In the genomic region with DNA sequence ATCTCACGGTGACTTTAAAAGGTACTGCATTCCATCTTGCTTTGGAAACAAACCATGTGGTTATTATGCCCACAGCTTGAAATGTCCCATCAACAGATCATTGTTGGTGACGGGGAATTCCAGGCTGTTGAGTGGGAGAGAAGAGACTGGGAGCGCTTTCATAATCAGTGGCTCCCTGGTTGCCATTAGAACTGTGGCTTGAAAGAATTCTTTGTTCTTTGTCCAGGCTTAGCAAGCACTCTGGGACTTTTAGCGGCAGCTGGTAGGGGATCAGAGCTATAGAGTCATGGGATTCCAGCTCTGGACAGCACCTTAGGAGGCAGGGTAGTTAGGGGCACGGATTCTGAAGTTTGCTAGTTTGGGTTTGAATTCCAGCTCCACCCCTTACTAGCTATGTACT, we compare ENCODE assay signal across 1 cellular context.
A peak's percentile ranks its signal among the peaks of the same experiment; 100 is the strongest.
TF ChIP-seq lines count a peak whose summit lies in the region.

No MANE protein-coding gene starts in this region.

TF ChIP-seq in HepG2, 621 proteins besides CTCF, POLR2A, EP300 and RAD21 (continued from another document and continues in another):
- TF ChIP-seq, protein P1, sequence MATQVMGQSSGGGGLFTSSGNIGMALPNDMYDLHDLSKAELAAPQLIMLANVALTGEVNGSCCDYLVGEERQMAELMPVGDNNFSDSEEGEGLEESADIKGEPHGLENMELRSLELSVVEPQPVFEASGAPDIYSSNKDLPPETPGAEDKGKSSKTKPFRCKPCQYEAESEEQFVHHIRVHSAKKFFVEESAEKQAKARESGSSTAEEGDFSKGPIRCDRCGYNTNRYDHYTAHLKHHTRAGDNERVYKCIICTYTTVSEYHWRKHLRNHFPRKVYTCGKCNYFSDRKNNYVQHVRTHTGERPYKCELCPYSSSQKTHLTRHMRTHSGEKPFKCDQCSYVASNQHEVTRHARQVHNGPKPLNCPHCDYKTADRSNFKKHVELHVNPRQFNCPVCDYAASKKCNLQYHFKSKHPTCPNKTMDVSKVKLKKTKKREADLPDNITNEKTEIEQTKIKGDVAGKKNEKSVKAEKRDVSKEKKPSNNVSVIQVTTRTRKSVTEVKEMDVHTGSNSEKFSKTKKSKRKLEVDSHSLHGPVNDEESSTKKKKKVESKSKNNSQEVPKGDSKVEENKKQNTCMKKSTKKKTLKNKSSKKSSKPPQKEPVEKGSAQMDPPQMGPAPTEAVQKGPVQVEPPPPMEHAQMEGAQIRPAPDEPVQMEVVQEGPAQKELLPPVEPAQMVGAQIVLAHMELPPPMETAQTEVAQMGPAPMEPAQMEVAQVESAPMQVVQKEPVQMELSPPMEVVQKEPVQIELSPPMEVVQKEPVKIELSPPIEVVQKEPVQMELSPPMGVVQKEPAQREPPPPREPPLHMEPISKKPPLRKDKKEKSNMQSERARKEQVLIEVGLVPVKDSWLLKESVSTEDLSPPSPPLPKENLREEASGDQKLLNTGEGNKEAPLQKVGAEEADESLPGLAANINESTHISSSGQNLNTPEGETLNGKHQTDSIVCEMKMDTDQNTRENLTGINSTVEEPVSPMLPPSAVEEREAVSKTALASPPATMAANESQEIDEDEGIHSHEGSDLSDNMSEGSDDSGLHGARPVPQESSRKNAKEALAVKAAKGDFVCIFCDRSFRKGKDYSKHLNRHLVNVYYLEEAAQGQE (IDR thresholded peaks at IDR 0.05; ENCODE audit: borderline replicate concordance in 1 of 2, low read depth in 1 of 2, low read length in 2 of 2): peak in 1 of 2 experiments; percentile 79; a peak in 2 of 4 replicates
- TF ChIP-seq FOXJ3 (CRISPR knock-in tag; IDR thresholded peaks at IDR 0.05; ENCODE audit: borderline replicate concordance): peak; percentile 59; the same call in 1 of the 2 replicates
- TF ChIP-seq TEAD3 (CRISPR knock-in tag; optimal IDR thresholded peaks at IDR 0.05; ENCODE audit: borderline replicate concordance): peak; percentile 94
- TF ChIP-seq ZNF264 (CRISPR knock-in tag; IDR thresholded peaks at IDR 0.05): 0 out of 2 replicates have a peak, but pooled peaks have one; percentile 23
- TF ChIP-seq, protein P2, sequence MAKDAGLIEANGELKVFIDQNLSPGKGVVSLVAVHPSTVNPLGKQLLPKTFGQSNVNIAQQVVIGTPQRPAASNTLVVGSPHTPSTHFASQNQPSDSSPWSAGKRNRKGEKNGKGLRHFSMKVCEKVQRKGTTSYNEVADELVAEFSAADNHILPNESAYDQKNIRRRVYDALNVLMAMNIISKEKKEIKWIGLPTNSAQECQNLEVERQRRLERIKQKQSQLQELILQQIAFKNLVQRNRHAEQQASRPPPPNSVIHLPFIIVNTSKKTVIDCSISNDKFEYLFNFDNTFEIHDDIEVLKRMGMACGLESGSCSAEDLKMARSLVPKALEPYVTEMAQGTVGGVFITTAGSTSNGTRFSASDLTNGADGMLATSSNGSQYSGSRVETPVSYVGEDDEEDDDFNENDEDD (CRISPR knock-in tag; IDR thresholded peaks at IDR 0.05; ENCODE audit: borderline replicate concordance): 0 out of 2 replicates have a peak, but pooled peaks have one; percentile 16
- peak; percentile 49 for TF ChIP-seq HOXA3 (CRISPR knock-in tag; IDR thresholded peaks at IDR 0.05)
- peak; percentile 64; the same call in 1 of the 2 replicates for TF ChIP-seq ERF (CRISPR knock-in tag; IDR thresholded peaks at IDR 0.05)
- TF ChIP-seq SAP130 (CRISPR knock-in tag; IDR thresholded peaks at IDR 0.05; ENCODE audit: low read depth): peak; percentile 67
- TF ChIP-seq MIER2 (CRISPR knock-in tag; IDR thresholded peaks at IDR 0.05): peak; percentile 79
- TF ChIP-seq, protein P3, sequence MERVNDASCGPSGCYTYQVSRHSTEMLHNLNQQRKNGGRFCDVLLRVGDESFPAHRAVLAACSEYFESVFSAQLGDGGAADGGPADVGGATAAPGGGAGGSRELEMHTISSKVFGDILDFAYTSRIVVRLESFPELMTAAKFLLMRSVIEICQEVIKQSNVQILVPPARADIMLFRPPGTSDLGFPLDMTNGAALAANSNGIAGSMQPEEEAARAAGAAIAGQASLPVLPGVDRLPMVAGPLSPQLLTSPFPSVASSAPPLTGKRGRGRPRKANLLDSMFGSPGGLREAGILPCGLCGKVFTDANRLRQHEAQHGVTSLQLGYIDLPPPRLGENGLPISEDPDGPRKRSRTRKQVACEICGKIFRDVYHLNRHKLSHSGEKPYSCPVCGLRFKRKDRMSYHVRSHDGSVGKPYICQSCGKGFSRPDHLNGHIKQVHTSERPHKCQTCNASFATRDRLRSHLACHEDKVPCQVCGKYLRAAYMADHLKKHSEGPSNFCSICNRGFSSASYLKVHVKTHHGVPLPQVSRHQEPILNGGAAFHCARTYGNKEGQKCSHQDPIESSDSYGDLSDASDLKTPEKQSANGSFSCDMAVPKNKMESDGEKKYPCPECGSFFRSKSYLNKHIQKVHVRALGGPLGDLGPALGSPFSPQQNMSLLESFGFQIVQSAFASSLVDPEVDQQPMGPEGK (CRISPR knock-in tag; IDR thresholded peaks at IDR 0.05): 0 out of 2 replicates have a peak, but pooled peaks have one; percentile 20
- TF ChIP-seq SOX5 (CRISPR knock-in tag; IDR thresholded peaks at IDR 0.05; ENCODE audit: borderline replicate concordance): peak; percentile 81; the same call in 1 of the 2 replicates
- TF ChIP-seq, protein P4, sequence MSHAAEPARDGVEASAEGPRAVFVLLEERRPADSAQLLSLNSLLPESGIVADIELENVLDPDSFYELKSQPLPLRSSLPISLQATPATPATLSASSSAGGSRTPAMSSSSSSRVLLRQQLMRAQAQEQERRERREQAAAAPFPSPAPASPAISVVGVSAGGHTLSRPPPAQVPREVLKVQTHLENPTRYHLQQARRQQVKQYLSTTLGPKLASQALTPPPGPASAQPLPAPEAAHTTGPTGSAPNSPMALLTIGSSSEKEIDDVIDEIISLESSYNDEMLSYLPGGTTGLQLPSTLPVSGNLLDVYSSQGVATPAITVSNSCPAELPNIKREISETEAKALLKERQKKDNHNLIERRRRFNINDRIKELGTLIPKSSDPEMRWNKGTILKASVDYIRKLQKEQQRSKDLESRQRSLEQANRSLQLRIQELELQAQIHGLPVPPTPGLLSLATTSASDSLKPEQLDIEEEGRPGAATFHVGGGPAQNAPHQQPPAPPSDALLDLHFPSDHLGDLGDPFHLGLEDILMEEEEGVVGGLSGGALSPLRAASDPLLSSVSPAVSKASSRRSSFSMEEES (CRISPR knock-in tag; IDR thresholded peaks at IDR 0.05): peak; percentile 86
- TF ChIP-seq, protein P5, sequence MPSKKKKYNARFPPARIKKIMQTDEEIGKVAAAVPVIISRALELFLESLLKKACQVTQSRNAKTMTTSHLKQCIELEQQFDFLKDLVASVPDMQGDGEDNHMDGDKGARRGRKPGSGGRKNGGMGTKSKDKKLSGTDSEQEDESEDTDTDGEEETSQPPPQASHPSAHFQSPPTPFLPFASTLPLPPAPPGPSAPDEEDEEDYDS (CRISPR knock-in tag; IDR thresholded peaks at IDR 0.05): peak; percentile 11; the same call in 1 of the 2 replicates
- TF ChIP-seq, protein P6, sequence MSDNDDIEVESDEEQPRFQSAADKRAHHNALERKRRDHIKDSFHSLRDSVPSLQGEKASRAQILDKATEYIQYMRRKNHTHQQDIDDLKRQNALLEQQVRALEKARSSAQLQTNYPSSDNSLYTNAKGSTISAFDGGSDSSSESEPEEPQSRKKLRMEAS (IDR thresholded peaks at IDR 0.05): peak; percentile 40; the same call in 1 of the 2 replicates
- no peak for TF ChIP-seq MBD4 (IDR thresholded peaks at IDR 0.05; ENCODE audit: borderline replicate concordance, low read length)
- TF ChIP-seq CBFB (CRISPR knock-in tag; IDR thresholded peaks at IDR 0.05): 0 out of 2 replicates have a peak, but pooled peaks have one; percentile 43
- TF ChIP-seq, protein P7, sequence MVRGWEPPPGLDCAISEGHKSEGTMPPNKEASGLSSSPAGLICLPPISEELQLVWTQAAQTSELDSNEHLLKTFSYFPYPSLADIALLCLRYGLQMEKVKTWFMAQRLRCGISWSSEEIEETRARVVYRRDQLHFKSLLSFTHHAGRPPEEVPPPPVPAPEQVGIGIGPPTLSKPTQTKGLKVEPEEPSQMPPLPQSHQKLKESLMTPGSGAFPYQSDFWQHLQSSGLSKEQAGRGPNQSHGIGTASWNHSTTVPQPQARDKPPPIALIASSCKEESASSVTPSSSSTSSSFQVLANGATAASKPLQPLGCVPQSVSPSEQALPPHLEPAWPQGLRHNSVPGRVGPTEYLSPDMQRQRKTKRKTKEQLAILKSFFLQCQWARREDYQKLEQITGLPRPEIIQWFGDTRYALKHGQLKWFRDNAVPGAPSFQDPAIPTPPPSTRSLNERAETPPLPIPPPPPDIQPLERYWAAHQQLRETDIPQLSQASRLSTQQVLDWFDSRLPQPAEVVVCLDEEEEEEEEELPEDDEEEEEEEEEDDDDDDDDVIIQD (CRISPR knock-in tag; IDR thresholded peaks at IDR 0.05; ENCODE audit: low read depth): 0 out of 2 replicates have a peak, but pooled peaks have one; percentile 48
- TF ChIP-seq TGIF2 (CRISPR knock-in tag; IDR thresholded peaks at IDR 0.05): peak; percentile 45; the same call in 1 of the 2 replicates
- no peak for TF ChIP-seq MTA3 (CRISPR knock-in tag; IDR thresholded peaks at IDR 0.05)
- TF ChIP-seq SOX6 (IDR thresholded peaks at IDR 0.05): no peak
- TF ChIP-seq SOX6 (CRISPR knock-in tag; IDR thresholded peaks at IDR 0.05): peak; percentile 81
- TF ChIP-seq, protein P8, sequence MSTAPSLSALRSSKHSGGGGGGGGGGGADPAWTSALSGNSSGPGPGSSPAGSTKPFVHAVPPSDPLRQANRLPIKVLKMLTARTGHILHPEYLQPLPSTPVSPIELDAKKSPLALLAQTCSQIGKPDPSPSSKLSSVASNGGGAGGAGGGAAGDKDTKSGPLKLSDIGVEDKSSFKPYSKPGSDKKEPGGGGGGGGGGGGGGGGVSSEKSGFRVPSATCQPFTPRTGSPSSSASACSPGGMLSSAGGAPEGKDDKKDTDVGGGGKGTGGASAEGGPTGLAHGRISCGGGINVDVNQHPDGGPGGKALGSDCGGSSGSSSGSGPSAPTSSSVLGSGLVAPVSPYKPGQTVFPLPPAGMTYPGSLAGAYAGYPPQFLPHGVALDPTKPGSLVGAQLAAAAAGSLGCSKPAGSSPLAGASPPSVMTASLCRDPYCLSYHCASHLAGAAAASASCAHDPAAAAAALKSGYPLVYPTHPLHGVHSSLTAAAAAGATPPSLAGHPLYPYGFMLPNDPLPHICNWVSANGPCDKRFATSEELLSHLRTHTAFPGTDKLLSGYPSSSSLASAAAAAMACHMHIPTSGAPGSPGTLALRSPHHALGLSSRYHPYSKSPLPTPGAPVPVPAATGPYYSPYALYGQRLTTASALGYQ (CRISPR knock-in tag; IDR thresholded peaks at IDR 0.05): 0 out of 2 replicates have a peak, but pooled peaks have one; percentile 33
- TF ChIP-seq ZNF598 (CRISPR knock-in tag; IDR thresholded peaks at IDR 0.05; ENCODE audit: borderline replicate concordance): no peak
- no peak for TF ChIP-seq AGO1 (IDR thresholded peaks at IDR 0.05; ENCODE audit: low read depth, low read length, poor library complexity, severe bottlenecking)
- 0 out of 2 replicates have a peak, but pooled peaks have one; percentile 31 for TF ChIP-seq YEATS4 (CRISPR knock-in tag; IDR thresholded peaks at IDR 0.05; ENCODE audit: borderline replicate concordance)
- TF ChIP-seq CREM (IDR thresholded peaks at IDR 0.05): peak; percentile 52; the same call in 1 of the 2 replicates
- TF ChIP-seq CREM (CRISPR knock-in tag; IDR thresholded peaks at IDR 0.05): no peak
- TF ChIP-seq CREB1 (IDR thresholded peaks at IDR 0.05): peak; percentile 12; the same call in 1 of the 2 replicates
- no peak for TF ChIP-seq CREB1 (CRISPR knock-in tag; IDR thresholded peaks at IDR 0.05)
- TF ChIP-seq ZNF614 (CRISPR knock-in tag; IDR thresholded peaks at IDR 0.05; ENCODE audit: borderline replicate concordance): peak; percentile 75; the same call in 1 of the 2 replicates
- 0 out of 2 replicates have a peak, but pooled peaks have one; percentile 37 for TF ChIP-seq ZSCAN9 (CRISPR knock-in tag; IDR thresholded peaks at IDR 0.05; ENCODE audit: borderline replicate concordance)
- TF ChIP-seq MED1 (CRISPR knock-in tag; IDR thresholded peaks at IDR 0.05): peak; percentile 67
- TF ChIP-seq, protein P9, sequence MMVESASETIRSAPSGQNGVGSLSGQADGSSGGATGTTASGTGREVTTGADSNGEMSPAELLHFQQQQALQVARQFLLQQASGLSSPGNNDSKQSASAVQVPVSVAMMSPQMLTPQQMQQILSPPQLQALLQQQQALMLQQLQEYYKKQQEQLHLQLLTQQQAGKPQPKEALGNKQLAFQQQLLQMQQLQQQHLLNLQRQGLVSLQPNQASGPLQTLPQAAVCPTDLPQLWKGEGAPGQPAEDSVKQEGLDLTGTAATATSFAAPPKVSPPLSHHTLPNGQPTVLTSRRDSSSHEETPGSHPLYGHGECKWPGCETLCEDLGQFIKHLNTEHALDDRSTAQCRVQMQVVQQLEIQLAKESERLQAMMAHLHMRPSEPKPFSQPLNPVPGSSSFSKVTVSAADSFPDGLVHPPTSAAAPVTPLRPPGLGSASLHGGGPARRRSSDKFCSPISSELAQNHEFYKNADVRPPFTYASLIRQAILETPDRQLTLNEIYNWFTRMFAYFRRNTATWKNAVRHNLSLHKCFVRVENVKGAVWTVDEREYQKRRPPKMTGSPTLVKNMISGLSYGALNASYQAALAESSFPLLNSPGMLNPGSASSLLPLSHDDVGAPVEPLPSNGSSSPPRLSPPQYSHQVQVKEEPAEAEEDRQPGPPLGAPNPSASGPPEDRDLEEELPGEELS (CRISPR knock-in tag; IDR thresholded peaks at IDR 0.05): peak; percentile 35; the same call in 1 of the 2 replicates
- TF ChIP-seq ASH2L (IDR thresholded peaks at IDR 0.05; ENCODE audit: insufficient read length, low read depth, low read length): peak; percentile 49
- peak; percentile 74 for TF ChIP-seq ISL2 (CRISPR knock-in tag; IDR thresholded peaks at IDR 0.05)
- peak; percentile 61; the same call in 1 of the 2 replicates for TF ChIP-seq ZNF878 (CRISPR knock-in tag; IDR thresholded peaks at IDR 0.05)
- peak; percentile 53; the same call in 1 of the 2 replicates for TF ChIP-seq DMAP1 (CRISPR knock-in tag; IDR thresholded peaks at IDR 0.05)
- TF ChIP-seq, protein P10, sequence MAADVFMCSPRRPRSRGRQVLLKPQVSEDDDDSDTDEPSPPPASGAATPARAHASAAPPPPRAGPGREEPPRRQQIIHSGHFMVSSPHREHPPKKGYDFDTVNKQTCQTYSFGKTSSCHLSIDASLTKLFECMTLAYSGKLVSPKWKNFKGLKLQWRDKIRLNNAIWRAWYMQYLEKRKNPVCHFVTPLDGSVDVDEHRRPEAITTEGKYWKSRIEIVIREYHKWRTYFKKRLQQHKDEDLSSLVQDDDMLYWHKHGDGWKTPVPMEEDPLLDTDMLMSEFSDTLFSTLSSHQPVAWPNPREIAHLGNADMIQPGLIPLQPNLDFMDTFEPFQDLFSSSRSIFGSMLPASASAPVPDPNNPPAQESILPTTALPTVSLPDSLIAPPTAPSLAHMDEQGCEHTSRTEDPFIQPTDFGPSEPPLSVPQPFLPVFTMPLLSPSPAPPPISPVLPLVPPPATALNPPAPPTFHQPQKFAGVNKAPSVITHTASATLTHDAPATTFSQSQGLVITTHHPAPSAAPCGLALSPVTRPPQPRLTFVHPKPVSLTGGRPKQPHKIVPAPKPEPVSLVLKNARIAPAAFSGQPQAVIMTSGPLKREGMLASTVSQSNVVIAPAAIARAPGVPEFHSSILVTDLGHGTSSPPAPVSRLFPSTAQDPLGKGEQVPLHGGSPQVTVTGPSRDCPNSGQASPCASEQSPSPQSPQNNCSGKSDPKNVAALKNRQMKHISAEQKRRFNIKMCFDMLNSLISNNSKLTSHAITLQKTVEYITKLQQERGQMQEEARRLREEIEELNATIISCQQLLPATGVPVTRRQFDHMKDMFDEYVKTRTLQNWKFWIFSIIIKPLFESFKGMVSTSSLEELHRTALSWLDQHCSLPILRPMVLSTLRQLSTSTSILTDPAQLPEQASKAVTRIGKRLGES (CRISPR knock-in tag; IDR thresholded peaks at IDR 0.05; ENCODE audit: borderline replicate concordance): no peak
- TF ChIP-seq TBX2 (CRISPR knock-in tag; IDR thresholded peaks at IDR 0.05; ENCODE audit: borderline replicate concordance): peak; percentile 74
